ENCODE assay signal across 8 cellular contexts in genomic region chr15:73996939-73997338, GRCh38. TPM values are rescaled to one million over a fixed set of nuclear protein-coding genes. Genes with fewer than 3 reads are reported as not detected.
DNase-seq lines count a peak whose midpoint lies in the region; ATAC-seq and TF ChIP-seq lines count a peak whose summit lies in the region.

No MANE protein-coding gene starts in this region.

- H4K20me1 ChIP-seq in SK-N-SH (ENCODE audit: insufficient read depth), result peaks cover 6% of the 10 kb centered on the region; the same call in 1 of the 2 replicates
- peaks cover 7% of the 10 kb centered on the region; the same call in 1 of the 2 replicates for H4K20me1 ChIP-seq in OCI-LY7 (ENCODE audit: insufficient read depth, low read length)

- H3K4me2 ChIP-seq in SK-N-SH (peak overlapping the region; percentile 94), OCI-LY7 (ENCODE audit: low read length) (peak overlapping the region; percentile 98)

- peaks cover 18 to 32% of the 10 kb centered on the region in 2 experiments for H3K36me3 ChIP-seq in SK-N-SH (replicated peaks in 1 of 2; ENCODE audit: control insufficient read depth in 1 of 2, insufficient read depth in 2 of 2, low read length in 1 of 2)
- peaks cover 20% of the 10 kb centered on the region for H3K36me3 ChIP-seq in OCI-LY7 (ENCODE audit: insufficient read depth, low read length)

- peak overlapping the region; percentile 94 for H3K4me3 Mint-ChIP-seq in neural crest cell

- H3K27ac ChIP-seq in SK-N-SH (ENCODE audit: low read depth in 2 of 2, low read length in 1 of 2) (no peak overlapping the region; a peak in 1 of 4 replicates), OCI-LY7 (ENCODE audit: low read depth, low read length, poor library complexity, severe bottlenecking) (peak overlapping the region; percentile 36)

- no peaks in the 10 kb centered on the region for H3K9me3 Mint-ChIP-seq in neural crest cell

- peak overlapping the region; percentile 84; the same call in 1 of the 2 replicates for H3K9ac ChIP-seq in SK-N-SH

- POLR2A ChIA-PET in SK-N-SH (lab: Yijun Ruan, JAX), result interaction anchor here (0.6 kb wide), 1 partner anchor 13 kb away, joined by 3 read pairs; no protein-coding TSS in a partner anchor
- POLR2A ChIA-PET in OCI-LY7 (lab: Charles Lee), result interaction anchor here (0.7 to 1.0 kb wide), 3 partner anchors 8 to 10 kb away, joined by 3 to 7 read pairs (median 3); no protein-coding TSS in a partner anchor

- H2AFZ ChIP-seq in SK-N-SH (ENCODE audit: low read depth), result no peak overlapping the region
- H2AFZ ChIP-seq in OCI-LY7 (ENCODE audit: low read length), result 0 out of 2 replicates have a peak overlapping the region, but pooled peaks have one; percentile 0

- H3K36me3 Mint-ChIP-seq in neural crest cell (ENCODE audit: low read depth), result no peaks in the 10 kb centered on the region

- BruUV-seq in OCI-LY7 (replicated peaks; lab: Mats Ljungman, UMichigan), result no TSS peak

- DNase-seq in SK-N-SH, result no peak
- peak; percentile 72 for DNase-seq in OCI-LY7 (ENCODE audit: low spot score)
- DNase-seq in dermis microvascular lymphatic vessel endothelial cell (ENCODE audit: low read depth in 2 of 2), result peak; percentile 85
- no peak for DNase-seq in neural crest cell (ENCODE audit: low read depth, low spot score)
- no peak for DNase-seq in NCI-H1694 treated with DMSO at 0.1 percent for 48 hours (lab: John Stamatoyannopoulos, UW)

- intact Hi-C loops in OCI-LY7 (cut with micrococcal nuclease; ENCODE audit: unreplicated experiment), result loop anchor here (10.0 kb wide), 1 partner anchor 468 kb away; the partner anchor contains the start of gene UBL7

- H3K4me1 ChIP-seq in SK-N-SH (ENCODE audit: control insufficient read depth in 1 of 2, insufficient read depth in 2 of 2, low read depth in 1 of 2, low read length in 1 of 2) (peaks cover 20 to 28% of the 10 kb centered on the region in 2 experiments; a peak in 3 of 4 replicates), OCI-LY7 (ENCODE audit: insufficient read depth, low read length, poor library complexity, severe bottlenecking) (peaks cover 38% of the 10 kb centered on the region)

- H3K79me2 ChIP-seq in SK-N-SH (ENCODE audit: insufficient read depth), result peaks cover 81% of the 10 kb centered on the region
- peaks cover 25% of the 10 kb centered on the region; the same call in 1 of the 2 replicates for H3K79me2 ChIP-seq in OCI-LY7 (ENCODE audit: insufficient read depth, low read depth, low read length)

- no peaks in the 10 kb centered on the region for H3K27me3 Mint-ChIP-seq in neural crest cell (ENCODE audit: low read depth)

- H3K9me3 ChIP-seq in SK-N-SH (no peaks in the 10 kb centered on the region), OCI-LY7 (ENCODE audit: low read length) (no peaks in the 10 kb centered on the region)

- no peak for TF ChIP-seq EP300 in SK-N-SH (IDR thresholded peaks at IDR 0.05; ENCODE audit: borderline replicate concordance in 1 of 2, low read depth in 1 of 2, low read length in 1 of 2)

- no peak for TF ChIP-seq RAD21 in SK-N-SH (IDR thresholded peaks at IDR 0.05; ENCODE audit: low read length)

- TF ChIP-seq CTCF in SK-N-SH (IDR thresholded peaks at IDR 0.05) (no peak), OCI-LY7 (conservative IDR thresholded peaks at IDR 0.05; ENCODE audit: low read length) (no peak), neural crest cell (conservative IDR thresholded peaks at IDR 0.05) (no peak)

- peak overlapping the region; percentile 82 to 96; a peak in 3 of 4 replicates for H3K4me3 ChIP-seq in SK-N-SH (ENCODE audit: low read depth in 2 of 2, low read length in 1 of 2)
- peak overlapping the region; percentile 89 for H3K4me3 ChIP-seq in OCI-LY7 (ENCODE audit: low read depth, low read length, poor library complexity, severe bottlenecking)

- no peaks in the 10 kb centered on the region for H3K27me3 ChIP-seq in SK-N-SH (ENCODE audit: insufficient read depth)

- 84% methylated on average over 5 of the region's 5 CpGs for WGBS in SK-N-SH (ENCODE audit: low lambda C conversion rate)

- H3K9me2 ChIP-seq in SK-N-SH (no peaks in the 10 kb centered on the region), OCI-LY7 (ENCODE audit: insufficient read depth, low read length) (no peaks in the 10 kb centered on the region)

- peaks cover 20% of the 10 kb centered on the region for H3F3A ChIP-seq in SK-N-SH (replicated peaks; ENCODE audit: insufficient read depth)

- H3K27ac Mint-ChIP-seq in neural crest cell (ENCODE audit: unreplicated experiment), result no peak overlapping the region

- ATAC-seq in SK-N-SH treated with all-trans-retinoic acid at 6 μM for 48 hours (no peak), GM21576 (IDR thresholded peaks at IDR 0.05; ENCODE audit: unreplicated experiment) (no peak), GM21381 (IDR thresholded peaks at IDR 0.05; ENCODE audit: unreplicated experiment) (no peak)

- CTCF ChIA-PET in SK-N-SH (lab: Yijun Ruan, JAX) (no interaction called here), OCI-LY7 (lab: Charles Lee; ENCODE audit: unreplicated experiment) (no interaction called here)

- H3K4me1 Mint-ChIP-seq in neural crest cell, result peaks cover 42% of the 10 kb centered on the region

TF ChIP-seq in SK-N-SH, 30 proteins besides CTCF, POLR2A, EP300 and RAD21 (continues in another document):
- no peak for TF ChIP-seq MAX (IDR thresholded peaks at IDR 0.05; ENCODE audit: low read depth)
- TF ChIP-seq EZH2phosphoT487 (IDR thresholded peaks at IDR 0.05; ENCODE audit: borderline replicate concordance, low read depth), result no peak
- TF ChIP-seq MXI1 (IDR thresholded peaks at IDR 0.05; ENCODE audit: low read depth, low read length), result no peak
- no peak for TF ChIP-seq PBX3 (IDR thresholded peaks at IDR 0.05)
- TF ChIP-seq TEAD4 (IDR thresholded peaks at IDR 0.05; ENCODE audit: borderline replicate concordance, insufficient read depth), result no peak
- no peak for TF ChIP-seq RCOR1 (IDR thresholded peaks at IDR 0.05; ENCODE audit: low read length)

TF ChIP-seq in SK-N-SH treated with all-trans-retinoic acid at 6 μM for 48 hours, 23 proteins besides CTCF, POLR2A, EP300 and RAD21 (continues in another document):
- TF ChIP-seq ZFP3 (CRISPR knock-in tag; IDR thresholded peaks at IDR 0.05) (no peak), RARB (CRISPR knock-in tag; IDR thresholded peaks at IDR 0.05) (no peak), ZNF8 (CRISPR knock-in tag; IDR thresholded peaks at IDR 0.05) (no peak), TOX (CRISPR knock-in tag; IDR thresholded peaks at IDR 0.05; ENCODE audit: borderline replicate concordance) (no peak), CSRNP3 (CRISPR knock-in tag; IDR thresholded peaks at IDR 0.05) (no peak), ARNTL (CRISPR knock-in tag; IDR thresholded peaks at IDR 0.05; ENCODE audit: borderline replicate concordance, low read depth) (no peak), ZFP30 (CRISPR knock-in tag; IDR thresholded peaks at IDR 0.05) (no peak), OSR1 (CRISPR knock-in tag; IDR thresholded peaks at IDR 0.05) (no peak), TSHZ2 (CRISPR knock-in tag; IDR thresholded peaks at IDR 0.05) (no peak), SNAI2 (CRISPR knock-in tag; IDR thresholded peaks at IDR 0.05) (no peak), ZNF70 (CRISPR knock-in tag; IDR thresholded peaks at IDR 0.05) (no peak), CSDC2 (CRISPR knock-in tag; IDR thresholded peaks at IDR 0.05) (no peak)

RNA-seq across cellular contexts. Expression of gene PML, which starts 2.4 kb away (rescaled TPM):
- polyA plus RNA-seq in SK-N-SH (2012; rRNA removed), result 14.0 and 18.4 TPM in 2 replicates
- 7.9 and 12.9 TPM in 2 replicates for polyA plus RNA-seq in SK-N-SH (2012; cell fraction: cytosol; rRNA removed)
- polyA plus RNA-seq in SK-N-SH (2012; cell fraction: nucleus; rRNA removed), result 48.3 and 66.5 TPM in 2 replicates
- total RNA-seq in OCI-LY7 (2014; rRNA removed; shearing (Covaris generic)), result 9.6 and 16.9 TPM in 2 replicates
- total RNA-seq in OCI-LY7 (2022) (26.1 and 28.1 TPM in 2 replicates), dermis microvascular lymphatic vessel endothelial cell (28.9 and 62.2 TPM in 2 replicates), neural crest cell (30.6 and 38.0 TPM in 2 replicates)

RNA-seq across cellular contexts. Expression of gene STOML1, which starts 4.8 kb away (rescaled TPM):
- polyA plus RNA-seq in SK-N-SH (2012; rRNA removed), result 19.1 and 20.4 TPM in 2 replicates
- polyA plus RNA-seq in SK-N-SH (2012; cell fraction: cytosol; rRNA removed), result 8.2 and 13.5 TPM in 2 replicates
- polyA plus RNA-seq in SK-N-SH (2012; cell fraction: nucleus; rRNA removed), result 27.9 and 28.2 TPM in 2 replicates
- 5.7 and 8.0 TPM in 2 replicates for total RNA-seq in OCI-LY7 (2014; rRNA removed; shearing (Covaris generic))
- total RNA-seq in OCI-LY7 (2022) (8.9 and 10.0 TPM in 2 replicates), dermis microvascular lymphatic vessel endothelial cell (8.6 and 13.7 TPM in 2 replicates), neural crest cell (8.7 and 9.7 TPM in 2 replicates)

Comparison
In these comparisons a context has a peak if more than half of its experiments do, and no peak if none do; other contexts are left out.
1. DNase-seq: peak in OCI-LY7 (single experiment) and dermis microvascular lymphatic vessel endothelial cell (2 of 2); none in SK-N-SH (single experiment), neural crest cell (single experiment) and NCI-H1694 treated with DMSO at 0.1 percent for 48 hours (single experiment).